In genomic region chr2:223692227-223692947, GRCh38 we compare ENCODE assay signal across 8 cellular contexts.
DNase-seq lines count a peak whose midpoint lies in the region; ATAC-seq, FAIRE-seq and TF ChIP-seq lines count a peak whose summit lies in the region.

No MANE protein-coding gene starts in this region.

- TF ChIP-seq POLR2A in esophagus squamous epithelium (IDR thresholded peaks at IDR 0.05), result no peak

- H3K27ac Mint-ChIP-seq in GM23338, result no peak overlapping the region
- H3K27ac Mint-ChIP-seq in osteocyte (ENCODE audit: unreplicated experiment), result no peak overlapping the region

- no peaks in the 10 kb centered on the region for H3K79me2 ChIP-seq in GM23338 (replicated peaks; ENCODE audit: insufficient read depth)

- H3K36me3 Mint-ChIP-seq in GM23338 (ENCODE audit: low read depth) (no peaks in the 10 kb centered on the region), osteocyte (ENCODE audit: unreplicated experiment) (peaks cover 2% of the 10 kb centered on the region)

- H3K27ac ChIP-seq in GM23338 (ENCODE audit: low read depth) (no peak overlapping the region), esophagus squamous epithelium (no peak overlapping the region)

- H3K9me3 Mint-ChIP-seq in GM23338 (no peaks in the 10 kb centered on the region), osteocyte (ENCODE audit: unreplicated experiment) (no peaks in the 10 kb centered on the region)

- H3K27me3 Mint-ChIP-seq in GM23338 (ENCODE audit: insufficient read depth, low read depth, poor library complexity) (peaks cover 5% of the 10 kb centered on the region), osteocyte (ENCODE audit: unreplicated experiment) (no peaks in the 10 kb centered on the region)

- no peak overlapping the region for H3K4me2 ChIP-seq in GM23338

- peak; percentile 96 for ATAC-seq in GM23338
- ATAC-seq in GM21825 (IDR thresholded peaks at IDR 0.05; ENCODE audit: unreplicated experiment), result no peak
- no peak for ATAC-seq in GM18907 (IDR thresholded peaks at IDR 0.05; ENCODE audit: unreplicated experiment)

- H3K9me3 ChIP-seq in esophagus squamous epithelium, result no peaks in the 10 kb centered on the region

- H3K4me1 ChIP-seq in GM23338 (ENCODE audit: insufficient read depth), result no peaks in the 10 kb centered on the region
- H3K4me1 ChIP-seq in esophagus squamous epithelium, result peaks cover 0 to 21% (median 4%) of the 10 kb centered on the region in 3 donors

- DNase-seq in ACHN (peak; percentile 75), GM23338 (ENCODE audit: low spot score) (peak; percentile 83), RCC 7860 (ENCODE audit: low spot score) (peak; percentile 34), esophagus squamous epithelium (lab: John Stamatoyannopoulos, UW) (no peak), osteocyte (ENCODE audit: extremely low spot score, unreplicated experiment) (no peak)
- no peak for DNase-seq in stimulated activated CD4-positive, alpha-beta T cell treated with anti-CD3 and anti-CD28 coated beads, Interleukin-2, amount 100 ng/mL, for 48 hours

- H3K4me1 Mint-ChIP-seq in GM23338, result peaks cover 12% of the 10 kb centered on the region; the same call in 2 of the 3 replicates
- H3K4me1 Mint-ChIP-seq in osteocyte (ENCODE audit: unreplicated experiment), result peaks cover 6% of the 10 kb centered on the region

- 46% methylated on average over 10 to 12 of the region's 12 CpGs for WGBS in esophagus squamous epithelium, 2 donors

- intact Hi-C loops in esophagus squamous epithelium (cut with DNase I), result no loop called here

- H3F3A ChIP-seq in GM23338 (replicated peaks; ENCODE audit: low read depth), result no peaks in the 10 kb centered on the region

- H3K4me3 Mint-ChIP-seq in GM23338 (no peak overlapping the region), osteocyte (ENCODE audit: unreplicated experiment) (no peak overlapping the region)

- H4K20me1 ChIP-seq in GM23338 (replicated peaks; ENCODE audit: insufficient read depth), result no peaks in the 10 kb centered on the region

- no peak overlapping the region for H2AFZ ChIP-seq in GM23338

- FAIRE-seq in RCC 7860 (lab: Jason Lieb, UNC), result no peak

- in situ Hi-C loops in ACHN (cut with HindIII; ENCODE audit: low pct_ligation_motif_present, low pct_unique_long_range_greater_than_20kb, low sequenced_read_pairs), result no loop called here

- no peaks in the 10 kb centered on the region for H3K27me3 ChIP-seq in GM23338 (ENCODE audit: insufficient read depth)
- H3K27me3 ChIP-seq in esophagus squamous epithelium, result no peaks in the 10 kb centered on the region

- TF ChIP-seq CTCF in GM23338 (conservative IDR thresholded peaks at IDR 0.05; ENCODE audit: low read depth in 2 of 2) (peak; percentile 72 to 84), esophagus squamous epithelium (IDR thresholded peaks at IDR 0.05) (peak; percentile 10 to 68 (median 42)), osteocyte (IDR thresholded peaks at IDR 0.05) (peak; percentile 73)

- H3K4me3 ChIP-seq in GM23338 (no peak overlapping the region), esophagus squamous epithelium (no peak overlapping the region)

- no peaks in the 10 kb centered on the region for H3K36me3 ChIP-seq in GM23338 (ENCODE audit: insufficient read depth)
- H3K36me3 ChIP-seq in esophagus squamous epithelium, result no peaks in the 10 kb centered on the region

- H3K9me2 ChIP-seq in GM23338 (ENCODE audit: insufficient read depth), result no peaks in the 10 kb centered on the region

TF ChIP-seq in GM23338, 12 proteins besides CTCF, POLR2A, EP300 and RAD21 (continues in another document):
- TF ChIP-seq JUNB (IDR thresholded peaks at IDR 0.05; ENCODE audit: unreplicated experiment), result no peak
- TF ChIP-seq EZH2 (IDR thresholded peaks at IDR 0.05; ENCODE audit: low read depth, unreplicated experiment), result no peak
- TF ChIP-seq REST (IDR thresholded peaks at IDR 0.05; ENCODE audit: unreplicated experiment), result no peak
- no peak for TF ChIP-seq ETS1 (IDR thresholded peaks at IDR 0.05)
- TF ChIP-seq NANOG (IDR thresholded peaks at IDR 0.05; ENCODE audit: borderline replicate concordance), result no peak
- no peak for TF ChIP-seq POLR2AphosphoS5 (IDR thresholded peaks at IDR 0.05; ENCODE audit: low read depth)
- TF ChIP-seq ZNF114 (CRISPR knock-in tag; IDR thresholded peaks at IDR 0.05), result no peak

Comparison
In these comparisons a context has a peak if more than half of its experiments do, and no peak if none do; other contexts are left out.
1. DNase-seq: peak in ACHN (single experiment), GM23338 (single experiment) and RCC 7860 (single experiment); none in esophagus squamous epithelium (single experiment), osteocyte (single experiment) and stimulated activated CD4-positive, alpha-beta T cell treated with anti-CD3 and anti-CD28 coated beads, Interleukin-2, amount 100 ng/mL, for 48 hours (0 of 2).
2. Peak in every context shown above with its lines, with median percentiles within 50 percentile points of each other: CTCF ChIP-seq.